33 cellular contexts compared by ENCODE assay signal in the genomic region with DNA sequence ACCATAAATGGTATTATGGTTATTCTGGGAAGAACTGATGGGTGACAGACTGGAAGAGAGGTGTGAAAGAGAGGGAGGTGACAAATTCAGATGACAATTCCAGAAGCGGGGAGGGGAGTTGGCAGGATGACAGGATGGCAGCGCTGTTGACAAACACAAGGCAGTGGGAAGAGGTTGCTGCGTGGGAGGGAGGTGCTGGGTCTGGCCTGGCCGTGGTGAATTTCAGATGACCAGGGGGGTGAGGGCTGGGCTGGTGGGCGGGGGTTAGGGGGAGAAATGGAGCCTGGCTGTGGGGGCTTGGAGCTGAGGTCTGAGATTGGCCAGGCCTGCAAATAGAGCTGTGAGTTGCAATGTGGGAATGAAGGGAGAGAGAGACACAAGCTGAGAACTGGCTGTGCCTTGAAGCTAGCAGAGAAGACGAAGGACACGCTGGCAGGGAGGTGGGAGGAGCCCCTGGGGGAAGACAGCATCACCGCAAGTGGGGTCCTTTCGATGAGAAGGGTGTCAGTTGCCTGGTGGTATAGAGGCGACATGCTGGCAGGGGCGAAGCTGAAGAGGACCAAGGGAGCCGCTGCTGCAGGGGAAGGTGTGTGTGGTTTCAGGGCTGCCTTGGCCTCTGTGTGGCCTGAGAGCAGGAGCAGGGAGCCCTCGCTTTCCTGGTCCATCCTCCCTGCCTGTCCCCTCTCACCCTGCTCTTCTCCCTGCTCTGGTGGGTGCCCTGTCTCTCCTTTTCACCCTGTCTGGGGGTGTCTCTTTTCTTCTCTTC. TPM values are rescaled to one million over a fixed set of nuclear protein-coding genes. Genes with fewer than 3 reads are reported as not detected.
A peak's percentile ranks its signal among the peaks of the same experiment; 100 is the strongest.
DNase-seq lines count a peak whose midpoint lies in the region; ATAC-seq and TF ChIP-seq lines count a peak whose summit lies in the region.
"Had no signal": no experiment of that assay in that cellular context is flagged by ENCODE, and none has a peak within 500 bp of the region (broad histone marks: within the 10 kb centered on the region; RNA-seq: fewer than 3 reads in every experiment).

No MANE protein-coding gene starts in this region.

- WGBS in neuronal stem cell (ENCODE audit: extremely low coverage in 2 of 2, insufficient read length in 2 of 2, insufficient replicate concordance in 1 of 2), 2 donors, result no CpG with 5 or more reads among the region's 13 CpGs

- no peak overlapping the region for H3K14ac ChIP-seq in neuronal stem cell (ENCODE audit: low read length)

- H3K4me3 ChIP-seq in HEK293 (ENCODE audit: low read depth, low read length), result no peak overlapping the region
- H3K4me3 ChIP-seq in neuronal stem cell (ENCODE audit: low read length in 2 of 2), result no peak overlapping the region
- H3K4me3 ChIP-seq: BLaER1 treated with 17β-estradiol and CSF1 and Interleukin-3, amounts not matched to agents 10 nM and 100 nM; breast epithelium; coronary artery; lower lobe of right lung; pancreas; stomach; tibial artery had no signal

- H2BK15ac ChIP-seq in neuronal stem cell (ENCODE audit: low read length), result peak overlapping the region; percentile 77

- peak overlapping the region; percentile 42 for H2BK5ac ChIP-seq in neuronal stem cell (ENCODE audit: low read length)

- CTCF ChIA-PET in HEK293 (lab: Yijun Ruan, JAX), result interaction anchor here (0.7 to 3.9 kb wide), 12 partner anchors 7 to 284 kb away, joined by 3 to 28 read pairs (median 3); no protein-coding TSS in a partner anchor

- no peak overlapping the region for H3K4me2 ChIP-seq in neuronal stem cell (ENCODE audit: insufficient read depth, low read length, poor library complexity, severe bottlenecking)
- H3K4me2 ChIP-seq: BLaER1 treated with 17β-estradiol and CSF1 and Interleukin-3, amounts not matched to agents 10 nM and 100 nM had no signal

- H3K27ac ChIP-seq in HEK293 (ENCODE audit: extremely low read depth, low read depth, low read length), result no peak overlapping the region
- no peak overlapping the region for H3K27ac ChIP-seq in neuronal stem cell (replicated peaks; ENCODE audit: low read length)
- H3K27ac ChIP-seq: BLaER1 treated with 17β-estradiol and CSF1 and Interleukin-3, amounts not matched to agents 10 nM and 100 nM; breast epithelium; coronary artery; lower lobe of right lung; pancreas; stomach; tibial artery had no signal

- H2AFZ ChIP-seq in neuronal stem cell (ENCODE audit: low read length), result no peak overlapping the region

- no peak overlapping the region for H2BK120ac ChIP-seq in neuronal stem cell (ENCODE audit: low read depth, low read length)

- H3K23ac ChIP-seq in neuronal stem cell (ENCODE audit: low read depth, low read length, poor library complexity), result peak overlapping the region; percentile 63

- POLR2A ChIA-PET in HEK293 (lab: Yijun Ruan, JAX), result interaction anchor here (1.6 kb wide), 1 partner anchor 85 kb away, joined by 3 read pairs; a partner anchor contains a TSS

- DNase-seq in Ammon's horn (ENCODE audit: low spot score) (peak; percentile 52), neuronal stem cell (ENCODE audit: low spot score) (no peak), cerebellar nuclear complex (lab: John Stamatoyannopoulos, UW) (no peak), HPDE6-E6E7 (ENCODE audit: extremely low spot score) (no peak)
- DNase-seq: activated CD4-positive, alpha-beta T cell treated with anti-CD3 and anti-CD28 coated beads, Interleukin-2, amount 50 U/mL, for 4 hours; activated naive CD4-positive, alpha-beta T cell treated with Interleukin-2 at 50 U/mL for 16 hours; activated T-cell treated with anti-CD3 and anti-CD28 coated beads, Interleukin-2, amount 50 U/mL, for 72 hours; DMS153; effector memory CD4-positive, alpha-beta T cell; erythroblast; H7; KBM-7; lower lobe of right lung; NCI-H1092; NCI-H1694; NCI-H2171; NCI-H524; stimulated activated CD4-positive, alpha-beta T cell treated with anti-CD3 and anti-CD28 coated beads, Interleukin-4, amount 100 ng/mL, for 1 hour; stomach; T-helper 17 cell had no signal

- H3K18ac ChIP-seq in neuronal stem cell (ENCODE audit: low read length), result no peak overlapping the region

- peak overlapping the region; percentile 16 for H3K9ac ChIP-seq in neuronal stem cell (ENCODE audit: low read depth, low read length, poor library complexity)
- H3K9ac ChIP-seq: BLaER1 treated with 17β-estradiol and CSF1 and Interleukin-3, amounts not matched to agents 10 nM and 100 nM had no signal

- no peak overlapping the region for H4K91ac ChIP-seq in neuronal stem cell (ENCODE audit: low read depth, low read length, poor library complexity)

- H3K27me3 ChIP-seq in neuronal stem cell (ENCODE audit: control insufficient read depth in 3 of 3, insufficient read depth in 3 of 3, low read depth in 1 of 3, low read length in 3 of 3), result peaks cover 5 to 69% (median 32%) of the 10 kb centered on the region in 3 experiments
- H3K27me3 ChIP-seq: pancreas had no signal

- ATAC-seq in esophagus mucosa (peak; percentile 0), GM18870 (IDR thresholded peaks at IDR 0.05; ENCODE audit: unreplicated experiment) (no peak)
- ATAC-seq: activated CD4-positive, CD25-positive, alpha-beta regulatory T cell treated with anti-CD3 and anti-CD28 coated beads, Interleukin-2, amount 50 U/mL, for 24 hours; activated T-cell treated with anti-CD3 and anti-CD28 coated beads, Interleukin-2, amount 50 U/mL, for 72 hours; lower lobe of right lung; natural killer cell treated with Interleukin-12 subunit alpha and Interleukin-12 subunit beta and Interleukin-15 and Interleukin-18, amount 100 ng/mL, for 72 hours; T-helper 17 cell had no signal

- peaks cover 2% of the 10 kb centered on the region for H3K79me1 ChIP-seq in neuronal stem cell (ENCODE audit: low read depth, low read length)

- H3K36me3 ChIP-seq in HEK293 (ENCODE audit: control insufficient read depth in 2 of 2, insufficient read depth in 1 of 2, low read length in 2 of 2), result no peaks in the 10 kb centered on the region
- no peaks in the 10 kb centered on the region for H3K36me3 ChIP-seq in neuronal stem cell (replicated peaks in 1 of 2; ENCODE audit: control insufficient read depth in 2 of 2, insufficient read depth in 2 of 2, low read length in 2 of 2)
- H3K36me3 ChIP-seq: BLaER1 treated with 17β-estradiol and CSF1 and Interleukin-3, amounts not matched to agents 10 nM and 100 nM; breast epithelium; lower lobe of right lung; pancreas; stomach; tibial artery had no signal

- H3K4ac ChIP-seq in neuronal stem cell (ENCODE audit: low read length), result peak overlapping the region; percentile 13

- H2BK12ac ChIP-seq in neuronal stem cell (ENCODE audit: low read length), result peak overlapping the region; percentile 30

- no peak overlapping the region for H4K8ac ChIP-seq in neuronal stem cell (ENCODE audit: low read depth, low read length)

- H2AK5ac ChIP-seq in neuronal stem cell (ENCODE audit: low read depth, low read length), result no peak overlapping the region

- no peak for TF ChIP-seq CTCF in HEK293 (tag by site-specific recombination; IDR thresholded peaks at IDR 0.05)

- H3K9me3 ChIP-seq in HEK293 (ENCODE audit: control insufficient read depth, insufficient read depth, low read depth, low read length), result no peaks in the 10 kb centered on the region
- H3K9me3 ChIP-seq in neuronal stem cell (replicated peaks in 1 of 2; ENCODE audit: control insufficient read depth in 2 of 2, insufficient read depth in 1 of 2, low read depth in 1 of 2, low read length in 2 of 2), result peaks cover 0 to 2% of the 10 kb centered on the region in 2 donors
- H3K9me3 ChIP-seq: BLaER1 treated with 17β-estradiol and CSF1 and Interleukin-3, amounts not matched to agents 10 nM and 100 nM; breast epithelium; lower lobe of right lung; pancreas; stomach; tibial artery had no signal

- H3K4me1 ChIP-seq in HEK293 (ENCODE audit: control insufficient read depth, insufficient read depth, low read length) (no peaks in the 10 kb centered on the region), neuronal stem cell (ENCODE audit: control insufficient read depth in 2 of 2, insufficient read depth in 1 of 2, low read depth in 1 of 2, low read length in 2 of 2) (peaks cover 0 to 3% of the 10 kb centered on the region in 2 donors)
- H3K4me1 ChIP-seq: breast epithelium, lower lobe of right lung, pancreas had no signal

TF ChIP-seq in HEK293, 187 proteins besides CTCF, POLR2A, EP300 and RAD21:
- TF ChIP-seq EGR2 (tag by site-specific recombination; IDR thresholded peaks at IDR 0.05; ENCODE audit: low read depth) (peak; percentile 90), ZFHX2 (tag by site-specific recombination; conservative IDR thresholded peaks at IDR 0.05) (peak; percentile 89)
- TF ChIP-seq, protein P1, sequence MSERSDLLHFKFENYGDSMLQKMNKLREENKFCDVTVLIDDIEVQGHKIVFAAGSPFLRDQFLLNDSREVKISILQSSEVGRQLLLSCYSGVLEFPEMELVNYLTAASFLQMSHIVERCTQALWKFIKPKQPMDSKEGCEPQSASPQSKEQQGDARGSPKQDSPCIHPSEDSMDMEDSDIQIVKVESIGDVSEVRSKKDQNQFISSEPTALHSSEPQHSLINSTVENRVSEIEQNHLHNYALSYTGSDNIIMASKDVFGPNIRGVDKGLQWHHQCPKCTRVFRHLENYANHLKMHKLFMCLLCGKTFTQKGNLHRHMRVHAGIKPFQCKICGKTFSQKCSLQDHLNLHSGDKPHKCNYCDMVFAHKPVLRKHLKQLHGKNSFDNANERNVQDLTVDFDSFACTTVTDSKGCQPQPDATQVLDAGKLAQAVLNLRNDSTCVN (tag by site-specific recombination; optimal IDR thresholded peaks at IDR 0.05), result no peak

RNA-seq across cellular contexts. Expression of a gene that starts 5.7 kb away (rescaled TPM):
- 4,298 TPM for total RNA-seq in esophagus mucosa
- not detected for polyA plus RNA-seq in neuronal stem cell (2013, experiment 1 of 2)
- not detected for polyA plus RNA-seq in neuronal stem cell (2013, experiment 2 of 2)
- total RNA-seq: activated T-cell treated with anti-CD3 and anti-CD28 coated beads, Interleukin-2, amount 50 U/mL, for 72 hours; fibroblast of villous mesenchyme; H7; lower lobe of right lung; M059J; mucosa of gallbladder; natural killer cell treated with Interleukin-12 subunit alpha and Interleukin-12 subunit beta and Interleukin-15 and Interleukin-18, amount 100 ng/mL, for 72 hours; T-helper 17 cell had no signal
